Comparison of ENCODE assay signal across 8 cellular contexts in the genomic region with DNA sequence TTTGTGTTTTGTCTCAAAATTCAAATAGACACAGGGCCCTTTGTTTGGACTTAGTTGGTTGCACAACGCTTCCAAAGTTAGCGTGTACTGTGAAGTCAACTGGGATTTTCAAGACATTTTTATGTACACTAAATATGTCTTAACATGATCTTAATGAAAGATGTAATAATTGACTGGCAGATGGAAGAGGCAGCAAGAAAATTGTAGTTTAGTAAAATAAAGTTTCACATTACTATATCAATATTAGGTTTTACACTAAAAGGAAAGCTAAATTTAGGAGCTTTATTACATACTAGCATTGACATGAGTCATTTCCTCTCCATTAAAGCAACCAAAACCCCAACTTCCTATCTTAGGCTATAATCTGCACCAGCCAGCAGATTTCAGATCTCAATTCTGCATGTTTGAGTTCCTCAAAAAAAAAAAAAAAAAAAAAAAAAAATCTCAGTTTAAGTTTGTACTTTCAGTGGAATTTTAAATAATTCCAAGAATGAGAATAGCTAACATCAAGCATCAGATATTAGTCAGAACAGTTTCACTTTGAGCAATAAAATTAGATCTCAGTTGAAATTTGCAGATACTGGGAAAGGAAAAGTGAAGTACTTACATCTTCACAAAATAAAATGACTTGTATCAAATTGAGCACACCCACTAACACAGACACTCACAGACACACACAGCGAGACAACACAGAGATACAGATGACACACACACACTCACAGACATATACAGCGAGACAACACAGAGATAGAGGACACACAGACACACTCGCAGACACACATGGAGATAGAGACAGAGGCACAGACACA.
A peak's percentile ranks its signal among the peaks of the same experiment; 100 is the strongest.
DNase-seq lines count a peak whose midpoint lies in the region; FAIRE-seq and TF ChIP-seq lines count a peak whose summit lies in the region.

No MANE protein-coding gene starts in this region.

- no peak overlapping the region for H2AFZ ChIP-seq in Loucy (ENCODE audit: low read length)

- H3K9me3 ChIP-seq in Loucy (ENCODE audit: insufficient read depth, low read depth, low read length): no peaks in the 10 kb centered on the region
- H3K9me3 ChIP-seq in uterus: no peaks in the 10 kb centered on the region

- H3K4me2 ChIP-seq in Loucy (ENCODE audit: low read depth, low read length, poor library complexity, severe bottlenecking): peak overlapping the region; percentile 60

- H3K36me3 ChIP-seq in Loucy (ENCODE audit: insufficient read depth, low read length) (no peaks in the 10 kb centered on the region), uterus (no peaks in the 10 kb centered on the region)

- peak overlapping the region; percentile 29 to 46 for H3K27ac ChIP-seq in uterus

- H3K9ac ChIP-seq in Loucy (ENCODE audit: low read depth, low read length, poor library complexity, severe bottlenecking): no peak overlapping the region

- H3K4me1 ChIP-seq in Loucy (ENCODE audit: insufficient read depth, low read length, poor library complexity, severe bottlenecking) (peaks cover 18% of the 10 kb centered on the region), uterus (no peaks in the 10 kb centered on the region)

- H3K79me2 ChIP-seq in Loucy (ENCODE audit: insufficient read depth, low read length): no peaks in the 10 kb centered on the region

- peak; percentile 36 for DNase-seq in GM13977 (ENCODE audit: low spot score)
- DNase-seq in H54 (ENCODE audit: insufficient read length, low spot score): peak; percentile 14
- DNase-seq in amniotic stem cell (lab: John Stamatoyannopoulos, UW): peak; percentile 62
- peak; percentile 63 for DNase-seq in kidney tubule cell (ENCODE audit: low spot score)
- no peak for DNase-seq in uterus
- DNase-seq in ecto neural progenitor cell (ENCODE audit: low spot score): no peak
- DNase-seq in NCI-H1105 treated with DMSO at 0.1 percent for 48 hours (lab: John Stamatoyannopoulos, UW): no peak

- no peaks in the 10 kb centered on the region for H3K9me2 ChIP-seq in Loucy (replicated peaks; ENCODE audit: low read depth, low read length)

- in situ Hi-C loops in GM13977 (cut with MboI; ENCODE audit: low pct_unique_long_range_greater_than_20kb, low sequenced_read_pairs, unreplicated experiment): no loop called here

- H3K27me3 ChIP-seq in Loucy (ENCODE audit: insufficient read depth, low read length, poor library complexity, severe bottlenecking): peaks cover 60% of the 10 kb centered on the region
- no peaks in the 10 kb centered on the region for H3K27me3 ChIP-seq in uterus

- peak overlapping the region; percentile 53 for H3K4me3 ChIP-seq in Loucy (ENCODE audit: low read length, poor library complexity, severe bottlenecking)
- H3K4me3 ChIP-seq in uterus: no peak overlapping the region

- TF ChIP-seq CTCF in GM13977 (IDR thresholded peaks at IDR 0.05; ENCODE audit: extremely low read depth, insufficient read depth, missing control alignments): no peak
- no peak for TF ChIP-seq CTCF in Loucy (conservative IDR thresholded peaks at IDR 0.05; ENCODE audit: low read length)
- TF ChIP-seq CTCF in uterus (IDR thresholded peaks at IDR 0.05): no peak

- no peak for FAIRE-seq in H54 (lab: Jason Lieb, UNC)

- TF ChIP-seq POLR2A in H54 (IDR thresholded peaks at IDR 0.05; ENCODE audit: low read depth, low read length) (no peak), uterus (IDR thresholded peaks at IDR 0.05) (no peak)

- H3F3A ChIP-seq in Loucy (ENCODE audit: low read depth): no peaks in the 10 kb centered on the region

- intact Hi-C loops in uterus (cut with DNase I; ENCODE audit: low total_unique reads): no loop called here

- no peaks in the 10 kb centered on the region for H4K20me1 ChIP-seq in Loucy (ENCODE audit: insufficient read depth, low read length, poor library complexity, severe bottlenecking)

Comparison
In these comparisons a context has a peak if more than half of its experiments do, and no peak if none do; other contexts are left out.
1. DNase-seq: peak in GM13977 (single experiment), H54 (single experiment), amniotic stem cell (single experiment) and kidney tubule cell (single experiment); none in uterus (0 of 2), ecto neural progenitor cell (single experiment) and NCI-H1105 treated with DMSO at 0.1 percent for 48 hours (single experiment).